15 cellular contexts compared by ENCODE assay signal in genomic region chr6:114033606-114034005, GRCh38.
DNase-seq lines count a peak whose midpoint lies in the region; ATAC-seq, FAIRE-seq and TF ChIP-seq lines count a peak whose summit lies in the region.
"Had no signal": no experiment of that assay in that cellular context is flagged by ENCODE, and none has a peak within 500 bp of the region (broad histone marks: within the 10 kb centered on the region; RNA-seq: fewer than 3 reads in every experiment).

No MANE protein-coding gene starts in this region.

- no peak overlapping the region for H3K27ac ChIP-seq in PC-3 (ENCODE audit: low read length)

- TF ChIP-seq CTCF in D721Med (IDR thresholded peaks at IDR 0.05; ENCODE audit: insufficient read depth, missing control alignments) (no peak), PC-3 (conservative IDR thresholded peaks at IDR 0.05; ENCODE audit: low read depth, low read length) (no peak), bronchial epithelial cell (IDR thresholded peaks at IDR 0.05; ENCODE audit: insufficient read depth, low read length, severe bottlenecking) (no peak), neural crest cell (conservative IDR thresholded peaks at IDR 0.05) (no peak)

- intact Hi-C loops in PC-3 (cut with micrococcal nuclease), result no loop called here

- H3K4me3 Mint-ChIP-seq in neural crest cell, result no peak overlapping the region
- H3K4me3 Mint-ChIP-seq: B cell; CD4-positive, alpha-beta T cell had no signal

- H3K4me2 ChIP-seq in PC-3 (ENCODE audit: low read length), result no peak overlapping the region

- H3K27me3 Mint-ChIP-seq in neural crest cell (ENCODE audit: low read depth), result no peaks in the 10 kb centered on the region

- no peaks in the 10 kb centered on the region for H3K9me3 ChIP-seq in PC-3 (ENCODE audit: low read length)

- no peaks in the 10 kb centered on the region for H3K4me1 ChIP-seq in PC-3 (ENCODE audit: insufficient read depth, low read length)

- H3K36me3 ChIP-seq in PC-3 (ENCODE audit: low read depth, low read length) (no peaks in the 10 kb centered on the region), bronchial epithelial cell (ENCODE audit: control insufficient read depth, insufficient read depth, low read length) (no peaks in the 10 kb centered on the region)

- H3K4me3 ChIP-seq in PC-3 (ENCODE audit: low read length) (no peak overlapping the region), bronchial epithelial cell (ENCODE audit: low read depth, low read length) (no peak overlapping the region)

- no peaks in the 10 kb centered on the region for H3F3A ChIP-seq in PC-3 (ENCODE audit: low read length, unreplicated experiment)

- ATAC-seq in PC-3, result no peak
- no peak for ATAC-seq in activated naive CD4-positive, alpha-beta T cell treated with anti-CD3 and anti-CD28 coated beads, Interleukin-2, amount 50 U/mL, for 72 hours
- no peak for ATAC-seq in GM21786 (IDR thresholded peaks at IDR 0.05; ENCODE audit: unreplicated experiment)
- no peak for ATAC-seq in HG03108 (IDR thresholded peaks at IDR 0.05; ENCODE audit: unreplicated experiment)
- ATAC-seq: HCT116 had no signal

- H3K36me3 Mint-ChIP-seq in neural crest cell (ENCODE audit: low read depth), result no peaks in the 10 kb centered on the region
- H3K36me3 Mint-ChIP-seq in activated naive CD4-positive, alpha-beta T cell treated with anti-CD3 and anti-CD28 coated beads, Interleukin-2, amount 50 U/mL, for 72 hours, result peaks cover 0 to 6% of the 10 kb centered on the region in 2 donors

- no peaks in the 10 kb centered on the region for H3K9me2 ChIP-seq in PC-3 (replicated peaks; ENCODE audit: low read length)

- H3K27ac Mint-ChIP-seq in neural crest cell (ENCODE audit: unreplicated experiment), result peak overlapping the region; percentile 74
- H3K27ac Mint-ChIP-seq in activated naive CD4-positive, alpha-beta T cell treated with anti-CD3 and anti-CD28 coated beads, Interleukin-2, amount 50 U/mL, for 72 hours, result no peak overlapping the region
- H3K27ac Mint-ChIP-seq: B cell; CD4-positive, alpha-beta T cell had no signal

- H3K9me3 Mint-ChIP-seq in neural crest cell, result peaks cover 6% of the 10 kb centered on the region
- no peaks in the 10 kb centered on the region for H3K9me3 Mint-ChIP-seq in activated naive CD4-positive, alpha-beta T cell treated with anti-CD3 and anti-CD28 coated beads, Interleukin-2, amount 50 U/mL, for 72 hours
- H3K9me3 Mint-ChIP-seq: CD4-positive, alpha-beta T cell had no signal

- FAIRE-seq in D721Med (lab: Jason Lieb, UNC) (peak; percentile 32), bronchial epithelial cell (lab: Jason Lieb, UNC) (no peak)
- FAIRE-seq: A204.1, H54 had no signal

- H3K79me2 ChIP-seq in PC-3 (ENCODE audit: low read length), result no peaks in the 10 kb centered on the region

- BruUV-seq in PC-3 (replicated peaks; lab: Mats Ljungman, UMichigan), result no TSS peak

- CTCF ChIA-PET in PC-3 (lab: Charles Lee), result no interaction called here

- POLR2A ChIA-PET in PC-3 (lab: Charles Lee; ENCODE audit: unreplicated experiment), result no interaction called here

- no peak for DNase-seq in D721Med (ENCODE audit: insufficient read length, low spot score)
- peak; percentile 7 for DNase-seq in PC-3
- DNase-seq in bronchial epithelial cell (ENCODE audit: low read depth), result peak; percentile 12
- DNase-seq in neural crest cell (ENCODE audit: low read depth, low spot score), result no peak
- no peak for DNase-seq in activated naive CD4-positive, alpha-beta T cell treated with anti-CD3 and anti-CD28 coated beads, Interleukin-2, amount 50 U/mL, for 72 hours (ENCODE audit: low spot score in 2 of 2)
- DNase-seq: C1 segment of cervical spinal cord; CD4-positive, alpha-beta T cell; DND-41; IMR-90 had no signal

- no peaks in the 10 kb centered on the region for H4K20me1 ChIP-seq in PC-3 (ENCODE audit: low read length)

- H3K4me1 Mint-ChIP-seq in neural crest cell, result no peaks in the 10 kb centered on the region
- H3K4me1 Mint-ChIP-seq: B cell had no signal

- no peak overlapping the region for H3K9ac ChIP-seq in PC-3 (ENCODE audit: low read length)

- no peak overlapping the region for H2AFZ ChIP-seq in PC-3 (ENCODE audit: low read length)

- H3K27me3 ChIP-seq in PC-3 (ENCODE audit: low read length) (no peaks in the 10 kb centered on the region), bronchial epithelial cell (ENCODE audit: control insufficient read depth, insufficient read depth, low read length) (no peaks in the 10 kb centered on the region)

Comparison
In these comparisons a context has a peak if more than half of its experiments do, and no peak if none do; other contexts are left out.
1. DNase-seq: peak in PC-3 (single experiment) and bronchial epithelial cell (single experiment); none in D721Med (single experiment), neural crest cell (single experiment) and activated naive CD4-positive, alpha-beta T cell treated with anti-CD3 and anti-CD28 coated beads, Interleukin-2, amount 50 U/mL, for 72 hours (0 of 2).